Comparison of ENCODE assay signal across 10 cellular contexts in the genomic region with DNA sequence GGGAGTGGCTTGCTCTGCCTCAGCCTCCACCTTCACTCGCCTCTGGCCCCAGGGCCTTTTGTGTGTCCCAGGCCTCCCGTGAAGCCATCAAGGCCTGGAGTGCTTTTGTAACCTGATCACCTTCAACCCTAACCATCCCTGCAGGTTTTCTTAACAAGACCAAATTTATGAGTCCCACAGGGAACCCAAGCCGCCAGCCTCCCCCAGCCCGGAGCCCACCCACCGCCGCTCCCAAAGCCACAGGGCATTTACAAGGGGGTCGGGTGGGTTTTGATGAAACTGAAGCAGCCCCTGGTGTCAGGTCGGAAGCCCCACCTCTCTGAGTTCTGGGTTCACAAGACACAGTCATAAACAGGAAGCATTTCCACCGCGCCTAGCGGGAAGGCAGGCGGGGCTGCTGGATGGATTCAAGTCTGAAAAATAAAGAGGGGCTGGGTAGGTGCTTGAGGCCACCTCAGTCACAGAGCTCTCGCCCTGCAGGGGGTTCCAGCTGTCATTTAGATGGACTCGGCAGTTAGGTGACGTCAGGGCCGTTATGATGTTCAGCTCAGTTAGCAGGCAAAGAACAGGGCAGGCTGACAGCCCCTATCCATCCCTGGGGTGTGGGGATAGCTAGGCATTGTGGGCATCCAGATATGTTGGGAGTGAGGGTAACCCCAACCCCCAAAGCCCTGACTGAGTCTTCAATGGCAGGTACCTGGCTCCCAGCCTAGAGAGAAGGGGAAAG.
A peak's percentile ranks its signal among the peaks of the same experiment; 100 is the strongest.
DNase-seq lines count a peak whose midpoint lies in the region; ATAC-seq, FAIRE-seq and TF ChIP-seq lines count a peak whose summit lies in the region.
"Had no signal": no experiment of that assay in that cellular context is flagged by ENCODE, and none has a peak within 500 bp of the region (broad histone marks: within the 10 kb centered on the region; RNA-seq: fewer than 3 reads in every experiment).

No MANE protein-coding gene starts in this region.

- intact Hi-C loops in HepG2 (cut with micrococcal nuclease; ENCODE audit: unreplicated experiment) = no loop called here
- intact Hi-C loops in gastrocnemius medialis (cut with DNase I; ENCODE audit: low total_unique reads) = no loop called here
- intact Hi-C loops in pancreas (cut with DNase I) = no loop called here

- BruUV-seq in HepG2 (replicated peaks; lab: Mats Ljungman, UMichigan) = no TSS peak

- POLR2A ChIA-PET in HepG2 (lab: Yijun Ruan, JAX) = interaction anchor here (0.7 kb wide), 1 partner anchor 16 kb away, joined by 3 read pairs; no protein-coding TSS in a partner anchor

- TF ChIP-seq CTCF in HepG2 (CRISPR knock-in tag; IDR thresholded peaks at IDR 0.05) = no peak
- no peak for TF ChIP-seq CTCF in gastrocnemius medialis (IDR thresholded peaks at IDR 0.05 in 4 of 5, conservative IDR thresholded peaks at IDR 0.05 in 1 of 5)
- no peak for TF ChIP-seq CTCF in pancreas (IDR thresholded peaks at IDR 0.05)

- H2AFZ ChIP-seq in HepG2 (ENCODE audit: low read length) = no peak overlapping the region

- H3K4me2 ChIP-seq in HepG2 (ENCODE audit: low read depth, low read length) = peak overlapping the region; percentile 37; the same call in 1 of the 2 replicates

- H3K4me3 ChIP-seq in HepG2 (replicated peaks in 1 of 3; ENCODE audit: insufficient read depth in 1 of 3, low read depth in 2 of 3, low read length in 3 of 3) (no peak overlapping the region), gastrocnemius medialis (no peak overlapping the region), pancreas (no peak overlapping the region)

- peak; percentile 35; the same call in 1 of the 3 replicates for ATAC-seq in HepG2
- no peak for ATAC-seq in gastrocnemius medialis
- no peak for ATAC-seq in pancreas

- CTCF ChIA-PET in HepG2 (lab: Yijun Ruan, JAX; ENCODE audit: low intra/inter-chr PET ratio, low total read pairs) = no interaction called here

- no peaks in the 10 kb centered on the region for H3K36me3 ChIP-seq in HepG2 (replicated peaks in 1 of 2; ENCODE audit: control insufficient read depth in 1 of 2, insufficient read depth in 2 of 2, low read length in 2 of 2)
- no peaks in the 10 kb centered on the region for H3K36me3 ChIP-seq in gastrocnemius medialis
- no peaks in the 10 kb centered on the region for H3K36me3 ChIP-seq in pancreas

- H3K27ac ChIP-seq in HepG2 (ENCODE audit: extremely low read length, insufficient read depth, low read length) = no peak overlapping the region
- peak overlapping the region in 2 of 4 donors; percentile 18 to 25 for H3K27ac ChIP-seq in gastrocnemius medialis
- no peak overlapping the region for H3K27ac ChIP-seq in pancreas

- H3K4me1 ChIP-seq in HepG2 (ENCODE audit: insufficient read depth, low read length) (peaks cover 41% of the 10 kb centered on the region), gastrocnemius medialis (no peaks in the 10 kb centered on the region), pancreas (no peaks in the 10 kb centered on the region)

- H3K9me3 ChIP-seq in HepG2 (ENCODE audit: low read length) = peaks cover 4% of the 10 kb centered on the region; the same call in 1 of the 2 replicates
- peaks cover 0 to 6% (median 0%) of the 10 kb centered on the region in 3 donors for H3K9me3 ChIP-seq in gastrocnemius medialis
- H3K9me3 ChIP-seq in pancreas = no peaks in the 10 kb centered on the region

- TF ChIP-seq RAD21 in HepG2 (CRISPR knock-in tag; IDR thresholded peaks at IDR 0.05) = no peak

- TF ChIP-seq EP300 in HepG2 (IDR thresholded peaks at IDR 0.05; ENCODE audit: low read depth in 2 of 2, low read length in 2 of 2) (no peak), HepG2 (CRISPR knock-in tag; IDR thresholded peaks at IDR 0.05; ENCODE audit: borderline replicate concordance) (no peak)

- H3K79me2 ChIP-seq in HepG2 (ENCODE audit: insufficient read depth, low read length) = no peaks in the 10 kb centered on the region

- no peak for FAIRE-seq in HepG2 (lab: Jason Lieb, UNC)
- no peak for FAIRE-seq in pancreas (lab: Jason Lieb, UNC)
- FAIRE-seq: G401.6 had no signal

- no peaks in the 10 kb centered on the region for H4K20me1 ChIP-seq in HepG2 (ENCODE audit: insufficient read depth, low read length)

- TF ChIP-seq POLR2A in HepG2 (IDR thresholded peaks at IDR 0.05; ENCODE audit: insufficient read depth in 1 of 2, low read depth in 2 of 2, low read length in 2 of 2) (no peak), gastrocnemius medialis (IDR thresholded peaks at IDR 0.05) (no peak)

- WGBS in HepG2 (ENCODE audit: low lambda C conversion rate) = 19% methylated on average over 3 of the region's 16 CpGs
- WGBS in pancreas, 2 donors = 46 to 71% methylated on average over 16 of the region's 16 CpGs

- DNase-seq in DMS53 (lab: John Stamatoyannopoulos, UW) = peak; percentile 83
- DNase-seq in NCI-H2029 treated with DMSO at 0.1 percent for 48 hours (lab: John Stamatoyannopoulos, UW) = peak; percentile 26
- peak; percentile 21 for DNase-seq in activated CD8-positive, alpha-beta memory T cell treated with anti-CD3 and anti-CD28 coated beads, Interleukin-2, amount 50 U/mL, for 4 hours
- DNase-seq in HepG2 (ENCODE audit: low spot score) = no peak
- no peak for DNase-seq in gastrocnemius medialis
- no peak for DNase-seq in NK-92 treated with Interleukin-12 subunit alpha and Interleukin-12 subunit beta, amount 100 ng/mL, for 24 hours (lab: John Stamatoyannopoulos, UW)
- no peak for DNase-seq in MV-4-11 (lab: John Stamatoyannopoulos, UW)
- DNase-seq in pancreas = no peak
- DNase-seq: naive B cell had no signal

- H3K9ac ChIP-seq in HepG2 (ENCODE audit: insufficient read depth, low read depth, low read length) = no peak overlapping the region

- in situ Hi-C loops in HepG2 (cut with HindIII; ENCODE audit: extremely low pct_ligation_motif_present, low pct_unique_long_range_greater_than_20kb) (no loop called here), gastrocnemius medialis (cut with MboI; ENCODE audit: low sequenced_read_pairs in 4 of 4) (no loop called here)

- H3K27me3 ChIP-seq in HepG2 (ENCODE audit: control insufficient read depth in 1 of 2, insufficient read depth in 2 of 2, low read length in 2 of 2) = no peaks in the 10 kb centered on the region
- H3K27me3 ChIP-seq in gastrocnemius medialis = peaks cover 0 to 3% (median 0%) of the 10 kb centered on the region in 3 donors
- no peaks in the 10 kb centered on the region for H3K27me3 ChIP-seq in pancreas

TF ChIP-seq in HepG2, 621 proteins besides CTCF, POLR2A, EP300 and RAD21 (continues in another document):
- TF ChIP-seq ETV5 (CRISPR knock-in tag; IDR thresholded peaks at IDR 0.05; ENCODE audit: borderline replicate concordance) = no peak
- peak; percentile 45 for TF ChIP-seq CREB1 (IDR thresholded peaks at IDR 0.05)
- no peak for TF ChIP-seq CREB1 (CRISPR knock-in tag; IDR thresholded peaks at IDR 0.05)
- TF ChIP-seq ZFX (CRISPR knock-in tag; IDR thresholded peaks at IDR 0.05; ENCODE audit: low read depth) = 0 out of 2 replicates have a peak, but pooled peaks have one; percentile 24
- TF ChIP-seq, protein P1, sequence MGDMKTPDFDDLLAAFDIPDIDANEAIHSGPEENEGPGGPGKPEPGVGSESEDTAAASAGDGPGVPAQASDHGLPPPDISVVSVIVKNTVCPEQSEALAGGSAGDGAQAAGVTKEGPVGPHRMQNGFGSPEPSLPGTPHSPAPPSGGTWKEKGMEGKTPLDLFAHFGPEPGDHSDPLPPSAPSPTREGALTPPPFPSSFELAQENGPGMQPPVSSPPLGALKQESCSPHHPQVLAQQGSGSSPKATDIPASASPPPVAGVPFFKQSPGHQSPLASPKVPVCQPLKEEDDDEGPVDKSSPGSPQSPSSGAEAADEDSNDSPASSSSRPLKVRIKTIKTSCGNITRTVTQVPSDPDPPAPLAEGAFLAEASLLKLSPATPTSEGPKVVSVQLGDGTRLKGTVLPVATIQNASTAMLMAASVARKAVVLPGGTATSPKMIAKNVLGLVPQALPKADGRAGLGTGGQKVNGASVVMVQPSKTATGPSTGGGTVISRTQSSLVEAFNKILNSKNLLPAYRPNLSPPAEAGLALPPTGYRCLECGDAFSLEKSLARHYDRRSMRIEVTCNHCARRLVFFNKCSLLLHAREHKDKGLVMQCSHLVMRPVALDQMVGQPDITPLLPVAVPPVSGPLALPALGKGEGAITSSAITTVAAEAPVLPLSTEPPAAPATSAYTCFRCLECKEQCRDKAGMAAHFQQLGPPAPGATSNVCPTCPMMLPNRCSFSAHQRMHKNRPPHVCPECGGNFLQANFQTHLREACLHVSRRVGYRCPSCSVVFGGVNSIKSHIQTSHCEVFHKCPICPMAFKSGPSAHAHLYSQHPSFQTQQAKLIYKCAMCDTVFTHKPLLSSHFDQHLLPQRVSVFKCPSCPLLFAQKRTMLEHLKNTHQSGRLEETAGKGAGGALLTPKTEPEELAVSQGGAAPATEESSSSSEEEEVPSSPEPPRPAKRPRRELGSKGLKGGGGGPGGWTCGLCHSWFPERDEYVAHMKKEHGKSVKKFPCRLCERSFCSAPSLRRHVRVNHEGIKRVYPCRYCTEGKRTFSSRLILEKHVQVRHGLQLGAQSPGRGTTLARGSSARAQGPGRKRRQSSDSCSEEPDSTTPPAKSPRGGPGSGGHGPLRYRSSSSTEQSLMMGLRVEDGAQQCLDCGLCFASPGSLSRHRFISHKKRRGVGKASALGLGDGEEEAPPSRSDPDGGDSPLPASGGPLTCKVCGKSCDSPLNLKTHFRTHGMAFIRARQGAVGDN (CRISPR knock-in tag; IDR thresholded peaks at IDR 0.05) = peak; percentile 21
- no peak for TF ChIP-seq ZNF44 (CRISPR knock-in tag; IDR thresholded peaks at IDR 0.05)
- TF ChIP-seq MEIS2 (CRISPR knock-in tag; IDR thresholded peaks at IDR 0.05) = no peak
- TF ChIP-seq ZNF232 (CRISPR knock-in tag; IDR thresholded peaks at IDR 0.05; ENCODE audit: borderline replicate concordance) = no peak
- no peak for TF ChIP-seq ZMYM4 (CRISPR knock-in tag; IDR thresholded peaks at IDR 0.05)
- TF ChIP-seq ATF7 (IDR thresholded peaks at IDR 0.05) = peak; percentile 7; the same call in 1 of the 2 replicates
- TF ChIP-seq ATF7 (CRISPR knock-in tag; IDR thresholded peaks at IDR 0.05) = no peak
- no peak for TF ChIP-seq CBX5 (CRISPR knock-in tag; IDR thresholded peaks at IDR 0.05; ENCODE audit: borderline replicate concordance)
- no peak for TF ChIP-seq ONECUT2 (CRISPR knock-in tag; IDR thresholded peaks at IDR 0.05)
- TF ChIP-seq ZNF282 (IDR thresholded peaks at IDR 0.05; ENCODE audit: partially characterized antibody) = no peak
- TF ChIP-seq, protein P2, sequence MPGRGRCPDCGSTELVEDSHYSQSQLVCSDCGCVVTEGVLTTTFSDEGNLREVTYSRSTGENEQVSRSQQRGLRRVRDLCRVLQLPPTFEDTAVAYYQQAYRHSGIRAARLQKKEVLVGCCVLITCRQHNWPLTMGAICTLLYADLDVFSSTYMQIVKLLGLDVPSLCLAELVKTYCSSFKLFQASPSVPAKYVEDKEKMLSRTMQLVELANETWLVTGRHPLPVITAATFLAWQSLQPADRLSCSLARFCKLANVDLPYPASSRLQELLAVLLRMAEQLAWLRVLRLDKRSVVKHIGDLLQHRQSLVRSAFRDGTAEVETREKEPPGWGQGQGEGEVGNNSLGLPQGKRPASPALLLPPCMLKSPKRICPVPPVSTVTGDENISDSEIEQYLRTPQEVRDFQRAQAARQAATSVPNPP (CRISPR knock-in tag; IDR thresholded peaks at IDR 0.05) = no peak

Comparison
In these comparisons a context has a peak if more than half of its experiments do, and no peak if none do; other contexts are left out.
1. DNase-seq: peak in DMS53 (single experiment), NCI-H2029 treated with DMSO at 0.1 percent for 48 hours (single experiment) and activated CD8-positive, alpha-beta memory T cell treated with anti-CD3 and anti-CD28 coated beads, Interleukin-2, amount 50 U/mL, for 4 hours (single experiment); none in HepG2 (single experiment), gastrocnemius medialis (0 of 2), NK-92 treated with Interleukin-12 subunit alpha and Interleukin-12 subunit beta, amount 100 ng/mL, for 24 hours (single experiment), MV-4-11 (single experiment) and pancreas (0 of 6).